Comparison of ENCODE assay signal across 8 cellular contexts in the genomic region with DNA sequence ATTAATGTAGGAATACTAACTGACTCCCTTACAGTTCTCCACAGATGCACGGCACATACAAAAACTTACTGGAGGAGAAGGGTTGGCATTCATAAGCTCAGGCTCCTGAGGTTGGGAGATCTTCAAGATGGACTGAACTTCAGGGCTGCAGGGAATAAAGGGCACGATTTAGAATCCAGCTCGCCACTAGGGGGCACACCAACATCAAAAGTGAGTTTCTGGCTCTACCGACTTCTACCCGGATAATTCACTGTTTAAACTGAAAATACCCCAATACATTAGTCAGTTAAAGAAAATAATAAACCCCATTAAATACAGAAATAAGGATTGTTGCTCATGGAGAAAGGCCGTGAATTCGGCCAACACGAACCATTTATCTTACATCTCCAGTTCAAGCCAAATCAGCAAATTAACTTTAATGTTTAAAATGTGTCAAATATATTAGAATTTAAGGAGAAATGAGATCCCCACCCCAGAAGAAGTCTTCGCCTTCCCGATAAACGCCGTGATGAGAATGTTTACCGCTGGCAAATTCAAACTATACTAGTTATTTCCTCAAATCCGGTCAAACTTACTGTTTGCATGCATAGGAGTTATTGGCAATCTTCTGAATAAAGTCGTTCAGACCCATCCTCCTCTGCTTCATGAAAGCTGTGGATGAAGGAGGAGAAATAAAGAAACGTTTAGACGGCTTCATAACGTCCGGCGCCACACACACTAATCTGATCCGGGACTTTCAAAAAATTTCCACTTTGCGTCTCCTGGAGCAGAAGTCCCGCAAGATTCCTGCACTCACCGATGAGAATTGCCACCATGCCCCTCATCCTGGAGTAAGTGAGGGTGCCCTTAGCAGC.
DNase-seq lines count a peak whose midpoint lies in the region; ATAC-seq lines count a peak whose summit lies in the region.

No MANE protein-coding gene starts in this region.

- H3K9me3 Mint-ChIP-seq in activated CD4-positive, alpha-beta T cell treated with anti-CD3 and anti-CD28 coated beads for 36 hours (ENCODE audit: low read depth), result no peaks in the 10 kb centered on the region

- peak overlapping the region; percentile 96 for H3K4me3 Mint-ChIP-seq in activated CD4-positive, alpha-beta T cell treated with anti-CD3 and anti-CD28 coated beads for 36 hours

- CTCF ChIA-PET in activated CD4-positive, alpha-beta T cell treated with anti-CD3 and anti-CD28 coated beads for 36 hours (lab: Charles Lee), result interaction anchor here (0.6 to 1.6 kb wide), 29 partner anchors 14 to 1324 kb away, joined by 3 to 22 read pairs (median 3); no protein-coding TSS in a partner anchor

- peak overlapping the region; percentile 94 for H3K27ac Mint-ChIP-seq in activated CD4-positive, alpha-beta T cell treated with anti-CD3 and anti-CD28 coated beads for 36 hours

- H3K4me1 Mint-ChIP-seq in activated CD4-positive, alpha-beta T cell treated with anti-CD3 and anti-CD28 coated beads for 36 hours, result peaks cover 60% of the 10 kb centered on the region

- H3K27ac ChIP-seq in cingulate gyrus (ENCODE audit: low read depth, low read length), result peak overlapping the region; percentile 88

- DNase-seq in DMS79 (lab: John Stamatoyannopoulos, UW) (peak; percentile 62), NCI-H460 (ENCODE audit: extremely low read depth, low read depth) (peak; percentile 78), kidney tubule cell (ENCODE audit: low spot score) (peak; percentile 84)
- peak; percentile 92 for DNase-seq in activated CD4-positive, alpha-beta T cell treated with anti-CD3 and anti-CD28 coated beads for 36 hours
- peak; percentile 65 to 94 for DNase-seq in stimulated activated CD4-positive, alpha-beta T cell treated with anti-CD3 and anti-CD28 coated beads, Interleukin-1b, Interleukin-23, amount 100 ng/mL, for 1 hour (ENCODE audit: low read depth in 2 of 2)

- POLR2A ChIA-PET in activated CD4-positive, alpha-beta T cell treated with anti-CD3 and anti-CD28 coated beads for 36 hours (lab: Charles Lee), result interaction anchor here (1.0 kb wide), 1 partner anchor 466 kb away, joined by 4 read pairs; no protein-coding TSS in a partner anchor

- no peaks in the 10 kb centered on the region for H3K27me3 Mint-ChIP-seq in activated CD4-positive, alpha-beta T cell treated with anti-CD3 and anti-CD28 coated beads for 36 hours

- peaks cover 36% of the 10 kb centered on the region for H3K36me3 Mint-ChIP-seq in activated CD4-positive, alpha-beta T cell treated with anti-CD3 and anti-CD28 coated beads for 36 hours (ENCODE audit: low read depth)

- ATAC-seq in HG03175 (IDR thresholded peaks at IDR 0.05; ENCODE audit: unreplicated experiment) (peak; percentile 25), HG02798 (IDR thresholded peaks at IDR 0.05; ENCODE audit: poor library complexity, unreplicated experiment) (no peak)
- ATAC-seq in activated CD4-positive, alpha-beta T cell treated with anti-CD3 and anti-CD28 coated beads for 36 hours, result peak; percentile 28

- intact Hi-C loops in activated CD4-positive, alpha-beta T cell treated with anti-CD3 and anti-CD28 coated beads for 36 hours (cut with DNase I, micrococcal nuclease), result loop anchor here (1.0 to 10.0 kb wide), 16 partner anchors 73 to 1359 kb away; a partner anchor contains a TSS
